Comparison of ENCODE assay signal across 8 cellular contexts in the genomic region with DNA sequence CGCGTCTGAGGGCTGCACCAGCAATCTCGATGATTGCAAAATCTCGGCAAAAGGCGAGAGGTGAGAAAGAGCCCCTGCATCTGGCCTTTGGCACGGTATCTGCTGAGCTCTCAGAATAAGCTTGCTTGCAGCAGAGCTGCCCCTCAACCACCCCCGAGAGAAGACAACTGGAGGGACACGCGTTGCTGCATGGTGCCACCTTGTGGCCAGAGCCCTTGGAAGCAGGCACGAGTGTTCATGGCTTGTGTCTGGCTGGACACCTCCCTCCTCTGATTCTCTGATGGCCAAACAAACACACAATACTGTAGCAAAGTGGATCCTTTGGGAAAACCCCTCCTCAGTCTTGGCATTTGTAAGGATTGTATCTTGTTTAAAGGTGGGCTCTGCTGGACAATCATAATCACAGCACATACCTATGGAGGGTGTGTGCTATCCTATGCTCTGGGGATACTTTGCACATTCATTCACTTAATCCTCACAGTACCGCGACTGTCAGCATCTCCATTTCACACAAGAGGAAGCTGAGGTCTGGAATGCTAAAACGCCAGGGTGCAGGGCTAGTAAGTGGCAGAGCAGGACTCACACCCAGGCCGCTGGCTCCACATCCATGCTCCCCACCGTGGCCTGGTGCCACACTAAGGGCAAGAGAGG.
DNase-seq lines count a peak whose midpoint lies in the region; FAIRE-seq and TF ChIP-seq lines count a peak whose summit lies in the region.
"Not testable (repeated sequence)": the region's sequence is repeated elsewhere in the genome, so short reads cannot be mapped to it uniquely, and the experiment has no call there.

No MANE protein-coding gene starts in this region.

- H3K36me3 ChIP-seq in MG63; OCI-LY1 (ENCODE audit: insufficient read depth, low read length): not testable (repeated sequence)

- H3K9me2 ChIP-seq in OCI-LY1 (ENCODE audit: low read depth, low read length) = not testable (repeated sequence)

- not testable (repeated sequence) for H3K27me3 Mint-ChIP-seq in activated CD4-positive, alpha-beta memory T cell treated with anti-CD3 and anti-CD28 coated beads for 36 hours

- H3K4me3 Mint-ChIP-seq in activated CD4-positive, alpha-beta memory T cell treated with anti-CD3 and anti-CD28 coated beads for 36 hours = not testable (repeated sequence)

- H4K20me1 ChIP-seq in OCI-LY1 (ENCODE audit: insufficient read depth, low read length) = not testable (repeated sequence)

- not testable (repeated sequence) for H3F3A ChIP-seq in OCI-LY1 (ENCODE audit: insufficient read depth, low read length)

- H3K9me3 Mint-ChIP-seq in activated CD4-positive, alpha-beta memory T cell treated with anti-CD3 and anti-CD28 coated beads for 36 hours = not testable (repeated sequence)

- intact Hi-C loops in activated CD4-positive, alpha-beta memory T cell treated with anti-CD3 and anti-CD28 coated beads for 36 hours (cut with micrococcal nuclease) = not testable (repeated sequence)

- H3K27me3 ChIP-seq in MG63; OCI-LY1 (ENCODE audit: insufficient read depth, low read length): not testable (repeated sequence)

- peak; percentile 55; the same call in 1 of the 2 replicates for TF ChIP-seq CTCF in OCI-LY1 (IDR thresholded peaks at IDR 0.05; ENCODE audit: low read length)

- FAIRE-seq in urothelium cell line (lab: Jason Lieb, UNC) = peak; percentile 96

- CTCF ChIA-PET in activated CD4-positive, alpha-beta memory T cell treated with anti-CD3 and anti-CD28 coated beads for 36 hours (lab: Charles Lee) = interaction anchor here (1.4 to 2.4 kb wide), 2 partner anchors 68 to 77 kb away, joined by 3 to 12 read pairs; no protein-coding TSS in a partner anchor

- not testable (repeated sequence) for H3K4me1 Mint-ChIP-seq in activated CD4-positive, alpha-beta memory T cell treated with anti-CD3 and anti-CD28 coated beads for 36 hours (ENCODE audit: low read depth)

- not testable (repeated sequence) for H3K9me3 ChIP-seq in MG63; OCI-LY1 (ENCODE audit: low read length)

- not testable (repeated sequence) for H3K9ac ChIP-seq in OCI-LY1 (ENCODE audit: low read length)

- not testable (repeated sequence) for H3K79me2 ChIP-seq in OCI-LY1 (ENCODE audit: insufficient read depth, low read length)

- DNase-seq in GM04504 (ENCODE audit: low read depth) = peak; percentile 42
- DNase-seq in MG63 = peak; percentile 73
- peak; percentile 54 for DNase-seq in activated CD4-positive, alpha-beta memory T cell treated with anti-CD3 and anti-CD28 coated beads for 36 hours
- peak; percentile 86 for DNase-seq in dermis blood vessel endothelial cell
- peak; percentile 88 for DNase-seq in islet precursor cell
- peak; percentile 26 for DNase-seq in pulmonary artery endothelial cell (ENCODE audit: low read depth, low spot score)
- peak; percentile 44 for DNase-seq in urothelium cell line (ENCODE audit: low spot score)

- POLR2A ChIA-PET in activated CD4-positive, alpha-beta memory T cell treated with anti-CD3 and anti-CD28 coated beads for 36 hours (lab: Charles Lee) = not testable (repeated sequence)

- not testable (repeated sequence) for H3K27ac ChIP-seq in OCI-LY1 (ENCODE audit: low read depth, low read length, poor library complexity, severe bottlenecking)

- not testable (repeated sequence) for H2AFZ ChIP-seq in OCI-LY1 (ENCODE audit: low read length)

- H3K27ac Mint-ChIP-seq in activated CD4-positive, alpha-beta memory T cell treated with anti-CD3 and anti-CD28 coated beads for 36 hours = not testable (repeated sequence)

- H3K4me2 ChIP-seq in OCI-LY1 (ENCODE audit: low read length) = not testable (repeated sequence)

- H3K4me1 ChIP-seq in OCI-LY1 (ENCODE audit: insufficient read depth, low read length, severe bottlenecking) = not testable (repeated sequence)

- H3K4me3 ChIP-seq in MG63; OCI-LY1 (ENCODE audit: low read depth, low read length, poor library complexity, severe bottlenecking): not testable (repeated sequence)

- not testable (repeated sequence) for H3K36me3 Mint-ChIP-seq in activated CD4-positive, alpha-beta memory T cell treated with anti-CD3 and anti-CD28 coated beads for 36 hours

Comparison
In these comparisons a context has a peak if more than half of its experiments do, and no peak if none do; other contexts are left out.
1. DNase-seq: peak in every context shown above with its lines; median percentile 88 in islet precursor cell; 86 in dermis blood vessel endothelial cell; 73 in MG63; 54 in activated CD4-positive, alpha-beta memory T cell treated with anti-CD3 and anti-CD28 coated beads for 36 hours; 44 in urothelium cell line; 42 in GM04504; 26 in pulmonary artery endothelial cell.